Comparison of ENCODE assay signal across 25 cellular contexts in the genomic region with DNA sequence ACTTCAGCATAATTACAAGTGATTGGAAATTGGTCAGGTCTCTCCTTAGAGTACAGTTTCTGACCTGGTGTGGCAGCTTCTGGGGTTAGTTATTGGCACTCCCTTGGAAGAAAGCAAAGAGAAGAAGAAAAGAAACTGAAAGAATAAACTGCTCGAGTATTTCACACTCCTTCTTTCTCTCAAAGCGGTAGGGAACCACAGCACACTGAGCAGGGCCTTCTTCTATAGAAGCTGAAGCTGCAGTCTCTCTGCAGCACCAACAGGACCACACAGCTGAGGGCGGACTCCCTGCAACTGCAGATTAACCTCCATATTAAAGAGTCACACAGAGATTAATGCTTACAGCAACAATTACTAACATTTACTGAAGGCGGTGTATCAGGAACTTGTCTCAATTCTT.
DNase-seq lines count a peak whose midpoint lies in the region; ATAC-seq and TF ChIP-seq lines count a peak whose summit lies in the region.
"Had no signal": no experiment of that assay in that cellular context is flagged by ENCODE, and none has a peak within 500 bp of the region (broad histone marks: within the 10 kb centered on the region; RNA-seq: fewer than 3 reads in every experiment).

No MANE protein-coding gene starts in this region.

- in situ Hi-C loops in GM13977 (cut with MboI; ENCODE audit: low pct_unique_long_range_greater_than_20kb, low sequenced_read_pairs, unreplicated experiment) = no loop called here

- peaks cover 0 to 2% (median 0%) of the 10 kb centered on the region in 4 donors for H3K4me1 Mint-ChIP-seq in naive thymus-derived CD8-positive, alpha-beta T cell
- H3K4me1 Mint-ChIP-seq: mesothelial cell of epicardium had no signal

- ATAC-seq in GM18498 (IDR thresholded peaks at IDR 0.05; ENCODE audit: unreplicated experiment) (peak; percentile 65), GM21390 (IDR thresholded peaks at IDR 0.05; ENCODE audit: unreplicated experiment) (peak; percentile 57), HG02970 (IDR thresholded peaks at IDR 0.05; ENCODE audit: low FRiP score, unreplicated experiment) (no peak)
- ATAC-seq in naive thymus-derived CD8-positive, alpha-beta T cell = no peak
- ATAC-seq: naive thymus-derived CD4-positive, alpha-beta T cell; stimulated activated naive CD8-positive, alpha-beta T cell treated with anti-CD3 and anti-CD28 coated beads, Interleukin-15, Interleukin-2, amounts not matched to agents 100 U/mL and 50 U/mL, for 24 hours; T-cell had no signal

- DNase-seq in fibroblast of peridontal ligament (ENCODE audit: extremely low read depth) (peak; percentile 7), GM13977 (ENCODE audit: low spot score) (no peak)
- DNase-seq in naive thymus-derived CD8-positive, alpha-beta T cell = no peak
- DNase-seq: activated CD4-positive, alpha-beta T cell treated with anti-CD3 and anti-CD28 coated beads for 1 hour; activated CD8-positive, alpha-beta memory T cell treated with anti-CD3 and anti-CD28 coated beads for 24 hours; activated naive CD4-positive, alpha-beta T cell; activated T-cell treated with anti-CD3 and anti-CD28 coated beads, Interleukin-2, amount 50 U/mL, for 48 hours; HCEC 1CT; islet precursor cell; left ventricle myocardium inferior; naive thymus-derived CD4-positive, alpha-beta T cell; NCI-H1092 treated with DMSO at 0.1 percent for 48 hours; NCI-H187; NCI-H2171 treated with DMSO at 0.1 percent for 48 hours; NCI-H524 treated with DMSO at 0.1 percent for 48 hours; SJCRH30; stimulated activated naive CD8-positive, alpha-beta T cell treated with anti-CD3 and anti-CD28 coated beads, Interleukin-15, Interleukin-2, amounts not matched to agents 100 U/mL and 50 U/mL, for 24 hours; T-cell; testis had no signal

- H3K9me3 Mint-ChIP-seq in naive thymus-derived CD8-positive, alpha-beta T cell = no peaks in the 10 kb centered on the region
- H3K9me3 Mint-ChIP-seq: mesothelial cell of epicardium, T-cell had no signal

- no peak overlapping the region for H3K27ac Mint-ChIP-seq in naive thymus-derived CD8-positive, alpha-beta T cell
- H3K27ac Mint-ChIP-seq: mesothelial cell of epicardium, T-cell had no signal

- H3K4me2 ChIP-seq in OCI-LY3 (ENCODE audit: low read length) = peak overlapping the region; percentile 36

- POLR2A ChIA-PET in naive thymus-derived CD8-positive, alpha-beta T cell (lab: Charles Lee) = no interaction called here

- H3K79me2 ChIP-seq in OCI-LY3 (ENCODE audit: low read length) = no peaks in the 10 kb centered on the region

- peak overlapping the region; percentile 19; the same call in 1 of the 2 replicates for H3K4me3 ChIP-seq in OCI-LY3 (ENCODE audit: low read length)
- H3K4me3 ChIP-seq: left ventricle myocardium inferior, SJCRH30, testis had no signal

- peaks cover 4 to 10% (median 6%) of the 10 kb centered on the region in 5 donors for H3K27me3 Mint-ChIP-seq in naive thymus-derived CD8-positive, alpha-beta T cell

- H2AFZ ChIP-seq in OCI-LY3 (ENCODE audit: low read depth, low read length) = peak overlapping the region; percentile 68; the same call in 1 of the 2 replicates

- no peak overlapping the region for H3K4me3 Mint-ChIP-seq in naive thymus-derived CD8-positive, alpha-beta T cell
- H3K4me3 Mint-ChIP-seq: mesothelial cell of epicardium, T-cell had no signal

- H3K9ac ChIP-seq in OCI-LY3 (ENCODE audit: low read length) = no peak overlapping the region

- TF ChIP-seq CTCF in OCI-LY3 (IDR thresholded peaks at IDR 0.05; ENCODE audit: low read depth, low read length) (no peak), GM13977 (IDR thresholded peaks at IDR 0.05; ENCODE audit: extremely low read depth, insufficient read depth, missing control alignments) (no peak)

- no peak overlapping the region for H3K27ac ChIP-seq in OCI-LY3 (ENCODE audit: low read length)
- H3K27ac ChIP-seq: C4-2B, left ventricle myocardium inferior, SJCRH30, testis had no signal

- no peaks in the 10 kb centered on the region for H3K36me3 Mint-ChIP-seq in naive thymus-derived CD8-positive, alpha-beta T cell
- H3K36me3 Mint-ChIP-seq: mesothelial cell of epicardium; naive thymus-derived CD4-positive, alpha-beta T cell; T-cell had no signal

- no peaks in the 10 kb centered on the region for H3K9me3 ChIP-seq in OCI-LY3 (ENCODE audit: insufficient read depth, low read length)
- H3K9me3 ChIP-seq: left ventricle myocardium inferior, SJCRH30, testis had no signal

- H3K36me3 ChIP-seq in OCI-LY3 (replicated peaks; ENCODE audit: low read depth, low read length) = no peaks in the 10 kb centered on the region
- H3K36me3 ChIP-seq: left ventricle myocardium inferior, SJCRH30 had no signal

- no peaks in the 10 kb centered on the region for H4K20me1 ChIP-seq in OCI-LY3 (ENCODE audit: insufficient read depth, low read length)

- H3K4me1 ChIP-seq in OCI-LY3 (ENCODE audit: low read length) = no peaks in the 10 kb centered on the region
- H3K4me1 ChIP-seq: left ventricle myocardium inferior, SJCRH30, testis had no signal

- H3K27me3 ChIP-seq in OCI-LY3 (ENCODE audit: low read depth, low read length) = no peaks in the 10 kb centered on the region
- H3K27me3 ChIP-seq: SJCRH30, testis had no signal

Comparison
In these comparisons a context has a peak if more than half of its experiments do, and no peak if none do; other contexts are left out.
1. ATAC-seq: peak in GM18498 (single experiment) and GM21390 (single experiment); none in HG02970 (single experiment) and naive thymus-derived CD8-positive, alpha-beta T cell (0 of 2).